In genomic region chr7:130063036-130063435, GRCh38 we compare ENCODE assay signal across 8 cellular contexts. TPM values are rescaled to one million over a fixed set of nuclear protein-coding genes. Genes with fewer than 3 reads are reported as not detected.
DNase-seq lines count a peak whose midpoint lies in the region; ATAC-seq and TF ChIP-seq lines count a peak whose summit lies in the region.

No MANE protein-coding gene starts in this region.

- H3K4me1 ChIP-seq in DND-41 (ENCODE audit: insufficient read depth, low read length): no peaks in the 10 kb centered on the region

- H2AFZ ChIP-seq in DND-41 (ENCODE audit: low read depth, low read length): no peak overlapping the region

- H3K9ac ChIP-seq in DND-41 (ENCODE audit: low read depth, low read length): no peak overlapping the region

- H4K20me1 ChIP-seq in DND-41 (ENCODE audit: insufficient read depth, low read length): no peaks in the 10 kb centered on the region

- no peak overlapping the region for H3K27ac ChIP-seq in DND-41 (ENCODE audit: low read length)

- H3K4me2 ChIP-seq in DND-41 (ENCODE audit: insufficient read depth, low read length): no peak overlapping the region

- no peaks in the 10 kb centered on the region for H3K79me2 ChIP-seq in DND-41 (ENCODE audit: insufficient read depth, low read length)

- in situ Hi-C loops in astrocyte of the cerebellum (cut with HindIII; ENCODE audit: low sequenced_read_pairs): loop anchor here (25.0 kb wide), 1 partner anchor 674 kb away; the partner anchor contains the start of gene KLF14

- H3K9me3 ChIP-seq in DND-41 (ENCODE audit: insufficient read depth, low read length, severe bottlenecking): no peaks in the 10 kb centered on the region

- DNase-seq in DND-41 (peak; percentile 72), M059J (ENCODE audit: low read depth) (peak; percentile 54), T-helper 9 cell (peak; percentile 70), astrocyte of the cerebellum (ENCODE audit: low read depth) (peak; percentile 15), left lobe of liver (ENCODE audit: low spot score) (peak; percentile 66)
- DNase-seq in stimulated activated CD8-positive, alpha-beta memory T cell treated with anti-CD3 and anti-CD28 coated beads, Interleukin-4, amount 100 ng/mL, for 4 hours (ENCODE audit: low read depth in 2 of 2, low spot score in 1 of 2): peak; percentile 18 to 74

- no peaks in the 10 kb centered on the region for H3K36me3 ChIP-seq in DND-41 (ENCODE audit: insufficient read depth, low read length)

- H3K4me3 ChIP-seq in DND-41 (ENCODE audit: low read depth in 1 of 2, low read length in 2 of 2) (no peak overlapping the region), astrocyte of the cerebellum (ENCODE audit: low read depth, low read length) (no peak overlapping the region)

- TF ChIP-seq CTCF in DND-41 (IDR thresholded peaks at IDR 0.05; ENCODE audit: borderline replicate concordance, extremely low read depth, low read length, poor library complexity, severe bottlenecking) (peak; percentile 75), astrocyte of the cerebellum (IDR thresholded peaks at IDR 0.05; ENCODE audit: low read depth, low read length, missing control alignments) (peak; percentile 74)

- peak; percentile 80 for ATAC-seq in DND-41 (ENCODE audit: insufficient read depth, low read depth)
- peak; percentile 41 for ATAC-seq in left lobe of liver
- ATAC-seq in GM19328 (IDR thresholded peaks at IDR 0.05; ENCODE audit: unreplicated experiment): no peak
- ATAC-seq in HG02798 (IDR thresholded peaks at IDR 0.05; ENCODE audit: poor library complexity, unreplicated experiment): no peak

- no peaks in the 10 kb centered on the region for H3K27me3 ChIP-seq in DND-41 (ENCODE audit: insufficient read depth, low read length, poor library complexity)

RNA-seq across cellular contexts. Expression of gene KLHDC10, which starts 7.3 kb away (rescaled TPM):
- 17.6 and 36.6 TPM in 2 replicates for total RNA-seq in M059J (2014; rRNA removed; shearing (Covaris generic))
- total RNA-seq in left lobe of liver: 35.3 TPM

RNA-seq across cellular contexts. Expression of gene ZC3HC1, which starts 11.9 kb away (rescaled TPM):
- 38.3 and 45.3 TPM in 2 replicates for total RNA-seq in M059J (2014; rRNA removed; shearing (Covaris generic))
- 9.0 TPM for total RNA-seq in left lobe of liver

Comparison
In these comparisons a context has a peak if more than half of its experiments do, and no peak if none do; other contexts are left out.
1. ATAC-seq: peak in DND-41 (single experiment) and left lobe of liver (single experiment); none in GM19328 (single experiment) and HG02798 (single experiment).
2. DNase-seq: peak in every context shown above with its lines; median percentile 72 in DND-41; 70 in T-helper 9 cell; 66 in left lobe of liver; 54 in M059J; 46 in stimulated activated CD8-positive, alpha-beta memory T cell treated with anti-CD3 and anti-CD28 coated beads, Interleukin-4, amount 100 ng/mL, for 4 hours; 15 in astrocyte of the cerebellum.